9 cellular contexts compared by ENCODE assay signal in genomic region chr11:103903621-103904323, GRCh38.
A peak's percentile ranks its signal among the peaks of the same experiment; 100 is the strongest.
DNase-seq lines count a peak whose midpoint lies in the region; ATAC-seq lines count a peak whose summit lies in the region.
"Had no signal": no experiment of that assay in that cellular context is flagged by ENCODE, and none has a peak within 500 bp of the region (broad histone marks: within the 10 kb centered on the region; RNA-seq: fewer than 3 reads in every experiment).

No MANE protein-coding gene starts in this region.

- no peaks in the 10 kb centered on the region for H3K27me3 Mint-ChIP-seq in activated naive CD4-positive, alpha-beta T cell treated with anti-CD3 and anti-CD28 coated beads for 36 hours (ENCODE audit: low read depth)
- H3K27me3 Mint-ChIP-seq in activated CD4-positive, alpha-beta memory T cell treated with anti-CD3 and anti-CD28 coated beads for 36 hours, result no peaks in the 10 kb centered on the region

- DNase-seq in amniotic epithelial cell (ENCODE audit: low read depth) (peak; percentile 64), activated gamma-delta T cell treated with Interleukin-2 at 50 U/mL for 16 hours (no peak), Right ventricle myocardium superior (no peak)
- no peak for DNase-seq in activated naive CD4-positive, alpha-beta T cell treated with anti-CD3 and anti-CD28 coated beads for 36 hours
- no peak for DNase-seq in activated CD4-positive, alpha-beta memory T cell treated with anti-CD3 and anti-CD28 coated beads for 36 hours
- DNase-seq: EL had no signal

- ATAC-seq in GM18867 (IDR thresholded peaks at IDR 0.05; ENCODE audit: unreplicated experiment), result peak; percentile 84
- ATAC-seq in GM21526 (IDR thresholded peaks at IDR 0.05; ENCODE audit: low FRiP score, unreplicated experiment), result peak; percentile 86
- ATAC-seq in HG03135 (IDR thresholded peaks at IDR 0.05; ENCODE audit: unreplicated experiment), result peak; percentile 86
- ATAC-seq in Right ventricle myocardium superior (ENCODE audit: poor library complexity), result no peak

- intact Hi-C loops in activated naive CD4-positive, alpha-beta T cell treated with anti-CD3 and anti-CD28 coated beads for 36 hours (cut with micrococcal nuclease), result no loop called here
- intact Hi-C loops in Right ventricle myocardium superior (cut with DNase I), result no loop called here
- intact Hi-C loops in activated CD4-positive, alpha-beta memory T cell treated with anti-CD3 and anti-CD28 coated beads for 36 hours (cut with micrococcal nuclease), result no loop called here

- H3K4me3 Mint-ChIP-seq in activated naive CD4-positive, alpha-beta T cell treated with anti-CD3 and anti-CD28 coated beads for 36 hours, result no peak overlapping the region
- H3K4me3 Mint-ChIP-seq in activated CD4-positive, alpha-beta memory T cell treated with anti-CD3 and anti-CD28 coated beads for 36 hours, result no peak overlapping the region

- H3K27ac Mint-ChIP-seq in activated naive CD4-positive, alpha-beta T cell treated with anti-CD3 and anti-CD28 coated beads for 36 hours, result no peak overlapping the region
- H3K27ac Mint-ChIP-seq in activated CD4-positive, alpha-beta memory T cell treated with anti-CD3 and anti-CD28 coated beads for 36 hours, result no peak overlapping the region

- CTCF ChIA-PET in activated naive CD4-positive, alpha-beta T cell treated with anti-CD3 and anti-CD28 coated beads for 36 hours (lab: Charles Lee), result no interaction called here
- CTCF ChIA-PET in activated CD4-positive, alpha-beta memory T cell treated with anti-CD3 and anti-CD28 coated beads for 36 hours (lab: Charles Lee), result no interaction called here

- H3K9me3 Mint-ChIP-seq in activated naive CD4-positive, alpha-beta T cell treated with anti-CD3 and anti-CD28 coated beads for 36 hours, result no peaks in the 10 kb centered on the region
- H3K9me3 Mint-ChIP-seq in activated CD4-positive, alpha-beta memory T cell treated with anti-CD3 and anti-CD28 coated beads for 36 hours, result no peaks in the 10 kb centered on the region

- POLR2A ChIA-PET in activated CD4-positive, alpha-beta memory T cell treated with anti-CD3 and anti-CD28 coated beads for 36 hours (lab: Charles Lee), result no interaction called here

- no peaks in the 10 kb centered on the region for H3K4me1 Mint-ChIP-seq in activated naive CD4-positive, alpha-beta T cell treated with anti-CD3 and anti-CD28 coated beads for 36 hours (ENCODE audit: low read depth)
- no peaks in the 10 kb centered on the region for H3K4me1 Mint-ChIP-seq in activated CD4-positive, alpha-beta memory T cell treated with anti-CD3 and anti-CD28 coated beads for 36 hours (ENCODE audit: low read depth)

- H3K36me3 Mint-ChIP-seq in activated naive CD4-positive, alpha-beta T cell treated with anti-CD3 and anti-CD28 coated beads for 36 hours (ENCODE audit: low read depth), result no peaks in the 10 kb centered on the region
- no peaks in the 10 kb centered on the region for H3K36me3 Mint-ChIP-seq in activated CD4-positive, alpha-beta memory T cell treated with anti-CD3 and anti-CD28 coated beads for 36 hours
